In the genomic region with DNA sequence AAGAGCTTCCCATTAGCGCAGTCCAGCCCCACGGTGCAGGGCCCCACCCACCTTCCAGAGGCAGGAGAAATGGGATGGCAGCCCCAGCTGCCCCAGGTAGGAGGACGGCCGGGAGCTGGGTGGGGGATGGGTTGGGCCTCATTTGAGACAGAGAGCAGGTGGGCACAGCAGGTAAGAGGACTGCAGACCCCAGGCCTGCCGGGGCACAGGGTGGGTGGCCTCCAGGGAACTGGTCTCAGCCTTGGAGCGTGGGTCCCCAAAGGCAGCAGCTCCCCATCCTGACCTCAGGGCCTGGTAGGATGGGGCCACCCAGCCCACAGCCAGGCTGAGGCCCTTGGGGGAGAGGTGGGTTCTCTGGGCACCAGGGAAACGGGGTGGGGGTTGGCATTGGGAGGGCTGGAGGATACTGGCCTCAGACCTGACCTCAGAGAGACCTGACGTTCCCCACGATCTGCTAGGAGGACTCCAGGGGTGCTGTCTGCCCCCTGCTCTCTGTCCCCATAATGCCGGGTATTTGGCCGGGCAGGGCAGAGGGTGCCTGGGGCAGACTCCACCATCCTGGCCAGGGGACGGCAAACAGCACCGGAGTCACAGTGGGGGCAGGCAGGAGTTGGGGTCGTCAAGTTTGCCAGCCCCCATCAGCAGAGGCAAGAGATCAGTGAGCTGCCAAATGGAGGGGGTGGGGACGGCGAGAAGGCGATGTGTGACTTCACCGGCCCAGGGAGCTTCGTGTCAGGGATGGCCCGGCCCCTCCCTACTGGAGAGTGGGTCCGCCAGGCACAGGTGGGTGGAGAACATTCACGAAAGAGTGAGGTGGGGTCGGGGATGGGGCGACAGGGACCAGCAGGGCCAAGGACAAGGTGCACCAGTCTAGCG, we compare ENCODE assay signal across 40 cellular contexts. TPM values are rescaled to one million over a fixed set of nuclear protein-coding genes. Genes with fewer than 3 reads are reported as not detected.
"Had no signal": no experiment of that assay in that cellular context is flagged by ENCODE, and none has a peak within 500 bp of the region (broad histone marks: within the 10 kb centered on the region; RNA-seq: fewer than 3 reads in every experiment).

No MANE protein-coding gene starts in this region.

- ATAC-seq: activated CD8-positive, alpha-beta T cell treated with anti-CD3 and anti-CD28 coated beads for 36 hours; activated naive CD8-positive, alpha-beta T cell treated with anti-CD3 and anti-CD28 coated beads, Interleukin-2, amount 50 U/mL, for 24 hours; activated T-cell treated with anti-CD3 and anti-CD28 coated beads, Interleukin-2, amount 50 U/mL, for 4 hours; activated T-helper 17 cell treated with anti-CD3 and anti-CD28 coated beads, Interleukin-2, amount 50 U/mL, for 72 hours; body of pancreas had no signal

- H3K9me3 ChIP-seq: body of pancreas, breast epithelium had no signal

- H3K4me1 Mint-ChIP-seq: activated B cell treated with CpG ODN at 0.5 μM for 24 hours; activated CD4-positive, alpha-beta T cell treated with anti-CD3 and anti-CD28 coated beads, Interleukin-2, amount 10 ng/mL, durations not matched to agents 24 days and 14 days; activated naive CD8-positive, alpha-beta T cell treated with anti-CD3 and anti-CD28 coated beads, Interleukin-2, amount 10 ng/mL, durations not matched to agents 7 days and 5 days; activated naive CD8-positive, alpha-beta T cell treated with anti-CD3 and anti-CD28 coated beads, Interleukin-2, amount 50 U/mL, for 24 hours; activated T-helper 17 cell treated with anti-CD3 and anti-CD28 coated beads, Interleukin-2, amount 50 U/mL, for 72 hours had no signal

- H3K4me3 Mint-ChIP-seq: activated B cell treated with CpG ODN at 0.5 μM for 24 hours; activated CD4-positive, alpha-beta memory T cell treated with anti-CD3 and anti-CD28 coated beads for 36 hours; activated CD4-positive, alpha-beta T cell treated with anti-CD3 and anti-CD28 coated beads, Interleukin-2, amount 10 ng/mL, durations not matched to agents 24 days and 14 days; activated CD8-positive, alpha-beta T cell treated with anti-CD3 and anti-CD28 coated beads for 36 hours; activated naive CD4-positive, alpha-beta T cell treated with anti-CD3 and anti-CD28 coated beads for 36 hours; activated naive CD8-positive, alpha-beta T cell; activated naive CD8-positive, alpha-beta T cell treated with anti-CD3 and anti-CD28 coated beads, Interleukin-2, amount 10 ng/mL, durations not matched to agents 7 days and 5 days; activated naive CD8-positive, alpha-beta T cell treated with anti-CD3 and anti-CD28 coated beads, Interleukin-2, amount 50 U/mL, for 24 hours; activated T-cell treated with anti-CD3 and anti-CD28 coated beads, Interleukin-2, amount 50 U/mL, for 4 hours; activated T-cell treated with anti-CD3 and anti-CD28 coated beads, Interleukin-2, amount 50 U/mL, for 72 hours; activated T-helper 1 cell treated with anti-CD3 and anti-CD28 coated beads, Interleukin-12 subunit alpha, Interleukin-12 subunit beta, Interleukin-2, Interleukin-4 antibody, amounts not matched to agents 30 ng/mL and 10 ng/mL and 1 ng/mL, durations not matched to agents 14 hours and 24 hours and 36 hours; activated T-helper 17 cell treated with anti-CD3 and anti-CD28 coated beads, Interleukin-2, amount 50 U/mL, for 72 hours; T-helper 1 cell treated with Interleukin-12 subunit alpha and Interleukin-12 subunit beta and Interleukin-4 antibody, amounts not matched to agents 30 μg/mL and 1 μg/mL, for 36 hours; T-helper 2 cell treated with Interferon-gamma antibody and Interleukin-4, amounts not matched to agents 5 μg/mL and 100 μg/mL, for 36 hours had no signal

- H3K27ac Mint-ChIP-seq: activated B cell treated with CpG ODN at 0.5 μM for 24 hours; activated CD4-positive, alpha-beta memory T cell treated with anti-CD3 and anti-CD28 coated beads for 36 hours; activated CD4-positive, alpha-beta T cell treated with anti-CD3 and anti-CD28 coated beads, Interleukin-2, amount 10 ng/mL, durations not matched to agents 24 days and 14 days; activated CD8-positive, alpha-beta T cell treated with anti-CD3 and anti-CD28 coated beads for 36 hours; activated naive CD4-positive, alpha-beta T cell treated with anti-CD3 and anti-CD28 coated beads for 36 hours; activated naive CD8-positive, alpha-beta T cell; activated naive CD8-positive, alpha-beta T cell treated with anti-CD3 and anti-CD28 coated beads, Interleukin-2, amount 10 ng/mL, durations not matched to agents 7 days and 5 days; activated naive CD8-positive, alpha-beta T cell treated with anti-CD3 and anti-CD28 coated beads, Interleukin-2, amount 50 U/mL, for 24 hours; activated T-cell treated with anti-CD3 and anti-CD28 coated beads, Interleukin-2, amount 50 U/mL, for 72 hours; activated T-helper 1 cell treated with anti-CD3 and anti-CD28 coated beads, Interleukin-12 subunit alpha, Interleukin-12 subunit beta, Interleukin-2, Interleukin-4 antibody, amounts not matched to agents 30 ng/mL and 10 ng/mL and 1 ng/mL, durations not matched to agents 14 hours and 24 hours and 36 hours; activated T-helper 17 cell treated with anti-CD3 and anti-CD28 coated beads, Interleukin-2, amount 50 U/mL, for 72 hours; T-helper 1 cell treated with Interleukin-12 subunit alpha and Interleukin-12 subunit beta and Interleukin-4 antibody, amounts not matched to agents 30 μg/mL and 1 μg/mL, for 36 hours; T-helper 2 cell treated with Interferon-gamma antibody and Interleukin-4, amounts not matched to agents 5 μg/mL and 100 μg/mL, for 36 hours had no signal

- H3K27ac ChIP-seq: body of pancreas, brain microvascular endothelial cell, breast epithelium, VCaP had no signal

- FAIRE-seq: astrocyte, TTC549 had no signal

- H3K9me3 Mint-ChIP-seq: activated B cell treated with CpG ODN at 0.5 μM for 24 hours; activated CD4-positive, alpha-beta memory T cell treated with anti-CD3 and anti-CD28 coated beads for 36 hours; activated CD4-positive, alpha-beta T cell treated with anti-CD3 and anti-CD28 coated beads, Interleukin-2, amount 10 ng/mL, durations not matched to agents 24 days and 14 days; activated CD8-positive, alpha-beta T cell treated with anti-CD3 and anti-CD28 coated beads for 36 hours; activated naive CD4-positive, alpha-beta T cell treated with anti-CD3 and anti-CD28 coated beads for 36 hours; activated naive CD8-positive, alpha-beta T cell treated with anti-CD3 and anti-CD28 coated beads, Interleukin-2, amount 10 ng/mL, durations not matched to agents 7 days and 5 days; activated naive CD8-positive, alpha-beta T cell treated with anti-CD3 and anti-CD28 coated beads, Interleukin-2, amount 50 U/mL, for 24 hours; activated T-cell treated with anti-CD3 and anti-CD28 coated beads, Interleukin-2, amount 50 U/mL, for 4 hours; activated T-cell treated with anti-CD3 and anti-CD28 coated beads, Interleukin-2, amount 50 U/mL, for 72 hours; activated T-helper 1 cell treated with anti-CD3 and anti-CD28 coated beads, Interleukin-12 subunit alpha, Interleukin-12 subunit beta, Interleukin-2, Interleukin-4 antibody, amounts not matched to agents 30 ng/mL and 10 ng/mL and 1 ng/mL, durations not matched to agents 14 hours and 24 hours and 36 hours; activated T-helper 17 cell treated with anti-CD3 and anti-CD28 coated beads, Interleukin-2, amount 50 U/mL, for 72 hours; T-helper 1 cell treated with Interleukin-12 subunit alpha and Interleukin-12 subunit beta and Interleukin-4 antibody, amounts not matched to agents 30 μg/mL and 1 μg/mL, for 36 hours; T-helper 2 cell treated with Interferon-gamma antibody and Interleukin-4, amounts not matched to agents 5 μg/mL and 100 μg/mL, for 36 hours had no signal

- H3K36me3 Mint-ChIP-seq: activated CD4-positive, alpha-beta memory T cell treated with anti-CD3 and anti-CD28 coated beads for 36 hours; activated naive CD8-positive, alpha-beta T cell; activated naive CD8-positive, alpha-beta T cell treated with anti-CD3 and anti-CD28 coated beads, Interleukin-2, amount 10 ng/mL, durations not matched to agents 7 days and 5 days had no signal

- H3K36me3 ChIP-seq: brain microvascular endothelial cell, breast epithelium had no signal

- H3K4me1 ChIP-seq: breast epithelium had no signal

- H3K4me3 ChIP-seq: body of pancreas, breast epithelium had no signal

- H3K27me3 Mint-ChIP-seq: activated naive CD8-positive, alpha-beta T cell had no signal

- DNase-seq: activated B cell treated with CpG ODN at 0.5 μM for 24 hours; activated CD4-positive, alpha-beta memory T cell treated with anti-CD3 and anti-CD28 coated beads for 36 hours; activated CD4-positive, alpha-beta T cell treated with anti-CD3 and anti-CD28 coated beads for 4 hours; activated CD4-positive, alpha-beta T cell treated with anti-CD3 and anti-CD28 coated beads, Interleukin-2, amount 10 ng/mL, durations not matched to agents 24 days and 14 days; activated CD4-positive, alpha-beta T cell treated with anti-CD3 and anti-CD28 coated beads, Interleukin-2, amount 50 U/mL, for 1 hour; activated CD4-positive, alpha-beta T cell treated with anti-CD3 and anti-CD28 coated beads, Interleukin-2, amount 50 U/mL, for 4 hours; activated CD4-positive, CD25-positive, alpha-beta regulatory T cell treated with anti-CD3 and anti-CD28 coated beads, Interleukin-2, amount 50 U/mL, for 72 hours; activated CD8-positive, alpha-beta memory T cell treated with anti-CD3 and anti-CD28 coated beads, Interleukin-2, amount 50 U/mL, for 4 hours; activated CD8-positive, alpha-beta T cell treated with anti-CD3 and anti-CD28 coated beads for 36 hours; activated effector memory CD4-positive, alpha-beta T cell treated with anti-CD3 and anti-CD28 coated beads, Interleukin-2, amount 50 U/mL, for 16 hours; activated gamma-delta T cell treated with Interleukin-2 at 50 U/mL for 16 hours; activated naive CD4-positive, alpha-beta T cell; activated naive CD4-positive, alpha-beta T cell treated with anti-CD3 and anti-CD28 coated beads for 36 hours; activated naive CD4-positive, alpha-beta T cell treated with anti-CD3 and anti-CD28 coated beads, Interleukin-2, amount 50 U/mL, for 16 hours; activated naive CD8-positive, alpha-beta T cell treated with anti-CD3 and anti-CD28 coated beads, Interleukin-2, amount 10 ng/mL, durations not matched to agents 7 days and 5 days; activated naive CD8-positive, alpha-beta T cell treated with anti-CD3 and anti-CD28 coated beads, Interleukin-2, amount 50 U/mL, for 24 hours; activated T-cell treated with anti-CD3 and anti-CD28 coated beads for 4 hours; activated T-cell treated with anti-CD3 and anti-CD28 coated beads, Interleukin-2, amount 50 U/mL, for 1 hour; activated T-cell treated with anti-CD3 and anti-CD28 coated beads, Interleukin-2, amount 50 U/mL, for 4 hours; activated T-cell treated with anti-CD3 and anti-CD28 coated beads, Interleukin-2, amount 50 U/mL, for 72 hours; amygdala; aorta; body of pancreas; brain microvascular endothelial cell; central memory CD4-positive, alpha-beta T cell; T-helper 1 cell; T-helper 2 cell; T-helper 9 cell had no signal

- H3K27me3 ChIP-seq: body of pancreas had no signal

RNA-seq across cellular contexts. Expression of a gene that starts 6.8 kb away (rescaled TPM):
- total RNA-seq: activated B cell treated with CpG ODN at 0.5 μM for 24 hours; activated CD4-positive, alpha-beta memory T cell treated with anti-CD3 and anti-CD28 coated beads for 36 hours; activated CD4-positive, alpha-beta T cell treated with anti-CD3 and anti-CD28 coated beads, Interleukin-2, amount 10 ng/mL, durations not matched to agents 24 days and 14 days; activated CD8-positive, alpha-beta memory T cell treated with anti-CD3 and anti-CD28 coated beads for 36 hours; activated CD8-positive, alpha-beta T cell treated with anti-CD3 and anti-CD28 coated beads for 36 hours; activated naive CD4-positive, alpha-beta T cell treated with anti-CD3 and anti-CD28 coated beads for 36 hours; activated naive CD8-positive, alpha-beta T cell treated with anti-CD3 and anti-CD28 coated beads, Interleukin-2, amount 10 ng/mL, durations not matched to agents 7 days and 5 days; activated T-cell treated with anti-CD3 and anti-CD28 coated beads, Interleukin-2, amount 50 U/mL, for 4 hours; activated T-cell treated with anti-CD3 and anti-CD28 coated beads, Interleukin-2, amount 50 U/mL, for 72 hours; activated T-helper 1 cell treated with anti-CD3 and anti-CD28 coated beads, Interleukin-12 subunit alpha, Interleukin-12 subunit beta, Interleukin-2, Interleukin-4 antibody, amounts not matched to agents 30 ng/mL and 10 ng/mL and 1 ng/mL, durations not matched to agents 14 hours and 24 hours and 36 hours; activated T-helper 17 cell treated with anti-CD3 and anti-CD28 coated beads, Interleukin-2, amount 50 U/mL, for 72 hours; aorta; astrocyte; body of pancreas; breast epithelium; cardiac septum; cerebellum had no signal
- polyA plus RNA-seq: aorta had no signal

RNA-seq across cellular contexts. Expression of a gene that starts 35.6 kb away (rescaled TPM):
- total RNA-seq: activated B cell treated with CpG ODN at 0.5 μM for 24 hours; activated CD4-positive, alpha-beta memory T cell treated with anti-CD3 and anti-CD28 coated beads for 36 hours; activated CD4-positive, alpha-beta T cell treated with anti-CD3 and anti-CD28 coated beads, Interleukin-2, amount 10 ng/mL, durations not matched to agents 24 days and 14 days; activated CD8-positive, alpha-beta memory T cell treated with anti-CD3 and anti-CD28 coated beads for 36 hours; activated CD8-positive, alpha-beta T cell treated with anti-CD3 and anti-CD28 coated beads for 36 hours; activated naive CD4-positive, alpha-beta T cell treated with anti-CD3 and anti-CD28 coated beads for 36 hours; activated naive CD8-positive, alpha-beta T cell treated with anti-CD3 and anti-CD28 coated beads, Interleukin-2, amount 10 ng/mL, durations not matched to agents 7 days and 5 days; activated T-cell treated with anti-CD3 and anti-CD28 coated beads, Interleukin-2, amount 50 U/mL, for 4 hours; activated T-cell treated with anti-CD3 and anti-CD28 coated beads, Interleukin-2, amount 50 U/mL, for 72 hours; activated T-helper 1 cell treated with anti-CD3 and anti-CD28 coated beads, Interleukin-12 subunit alpha, Interleukin-12 subunit beta, Interleukin-2, Interleukin-4 antibody, amounts not matched to agents 30 ng/mL and 10 ng/mL and 1 ng/mL, durations not matched to agents 14 hours and 24 hours and 36 hours; activated T-helper 17 cell treated with anti-CD3 and anti-CD28 coated beads, Interleukin-2, amount 50 U/mL, for 72 hours; aorta had no signal
